8 cellular contexts compared by ENCODE assay signal in genomic region chr6:47787620-47788497, GRCh38. TPM values are rescaled to one million over a fixed set of nuclear protein-coding genes. Genes with fewer than 3 reads are reported as not detected.
DNase-seq lines count a peak whose midpoint lies in the region; TF ChIP-seq lines count a peak whose summit lies in the region.

No MANE protein-coding gene starts in this region.

- H2AK5ac ChIP-seq in neuronal stem cell (ENCODE audit: low read depth, low read length): no peak overlapping the region

- intact Hi-C loops in tibial artery (cut with DNase I; ENCODE audit: low total_unique reads): no loop called here

- peaks cover 15% of the 10 kb centered on the region for H3K4me1 ChIP-seq in OCI-LY3 (ENCODE audit: low read length)
- H3K4me1 ChIP-seq in fibroblast of lung (ENCODE audit: control insufficient read depth, extremely low read depth, insufficient read depth, low read length): no peaks in the 10 kb centered on the region
- H3K4me1 ChIP-seq in neuronal stem cell (ENCODE audit: control insufficient read depth in 2 of 2, insufficient read depth in 1 of 2, low read depth in 1 of 2, low read length in 2 of 2): no peaks in the 10 kb centered on the region
- peaks cover 0 to 9% (median 0%) of the 10 kb centered on the region in 4 donors for H3K4me1 ChIP-seq in tibial artery

- H3K23ac ChIP-seq in neuronal stem cell (ENCODE audit: low read depth, low read length, poor library complexity): no peak overlapping the region

- H3K27me3 ChIP-seq in OCI-LY3 (ENCODE audit: low read depth, low read length): peaks cover 11% of the 10 kb centered on the region; the same call in 1 of the 2 replicates
- H3K27me3 ChIP-seq in fibroblast of lung (ENCODE audit: control insufficient read depth, insufficient read depth, low read length): peaks cover 2% of the 10 kb centered on the region
- H3K27me3 ChIP-seq in neuronal stem cell (ENCODE audit: control insufficient read depth in 3 of 3, insufficient read depth in 3 of 3, low read depth in 1 of 3, low read length in 3 of 3): no peaks in the 10 kb centered on the region
- H3K27me3 ChIP-seq in tibial artery: peaks cover 0 to 5% of the 10 kb centered on the region in 2 donors

- H4K91ac ChIP-seq in neuronal stem cell (ENCODE audit: low read depth, low read length, poor library complexity): no peak overlapping the region

- H2AFZ ChIP-seq in OCI-LY3 (ENCODE audit: low read depth, low read length) (peak overlapping the region; percentile 91), fibroblast of lung (ENCODE audit: low read length) (no peak overlapping the region), neuronal stem cell (ENCODE audit: low read length) (peak overlapping the region; percentile 54)

- H3K4me3 ChIP-seq in OCI-LY3 (ENCODE audit: low read length) (peak overlapping the region; percentile 71), fibroblast of lung (replicated peaks in 1 of 4; ENCODE audit: control extremely low read depth in 1 of 4, insufficient read depth in 1 of 4, low read depth in 3 of 4, low read length in 4 of 4) (peak overlapping the region in 1 of 4 experiments; percentile 29), neuronal stem cell (ENCODE audit: low read length in 2 of 2) (no peak overlapping the region), tibial artery (no peak overlapping the region)

- H3K4ac ChIP-seq in neuronal stem cell (ENCODE audit: low read length): no peak overlapping the region

- H2BK12ac ChIP-seq in neuronal stem cell (ENCODE audit: low read length): no peak overlapping the region

- no peaks in the 10 kb centered on the region for H3K9me3 ChIP-seq in OCI-LY3 (ENCODE audit: insufficient read depth, low read length)
- no peaks in the 10 kb centered on the region for H3K9me3 ChIP-seq in fibroblast of lung (ENCODE audit: control insufficient read depth, insufficient read depth, low read depth, low read length)
- no peaks in the 10 kb centered on the region for H3K9me3 ChIP-seq in neuronal stem cell (replicated peaks in 1 of 2; ENCODE audit: control insufficient read depth in 2 of 2, insufficient read depth in 1 of 2, low read depth in 1 of 2, low read length in 2 of 2)
- H3K9me3 ChIP-seq in tibial artery: no peaks in the 10 kb centered on the region

- no CpG with 5 or more reads among the region's 20 CpGs for WGBS in neuronal stem cell (ENCODE audit: extremely low coverage in 2 of 2, insufficient read length in 2 of 2, insufficient replicate concordance in 1 of 2), 2 donors

- no peak overlapping the region for H3K14ac ChIP-seq in neuronal stem cell (ENCODE audit: low read length)

- H4K20me1 ChIP-seq in OCI-LY3 (ENCODE audit: insufficient read depth, low read length) (no peaks in the 10 kb centered on the region), fibroblast of lung (ENCODE audit: control insufficient read depth, extremely low read depth, insufficient read depth, low read length) (no peaks in the 10 kb centered on the region)

- no peaks in the 10 kb centered on the region for H3K36me3 ChIP-seq in OCI-LY3 (replicated peaks; ENCODE audit: low read depth, low read length)
- no peaks in the 10 kb centered on the region for H3K36me3 ChIP-seq in fibroblast of lung (ENCODE audit: control insufficient read depth, insufficient read depth, low read length)
- no peaks in the 10 kb centered on the region for H3K36me3 ChIP-seq in neuronal stem cell (replicated peaks in 1 of 2; ENCODE audit: control insufficient read depth in 2 of 2, insufficient read depth in 2 of 2, low read length in 2 of 2)
- no peaks in the 10 kb centered on the region for H3K36me3 ChIP-seq in tibial artery

- H3K9ac ChIP-seq in OCI-LY3 (ENCODE audit: low read length): peak overlapping the region; percentile 28; the same call in 1 of the 2 replicates
- H3K9ac ChIP-seq in fibroblast of lung (ENCODE audit: insufficient read depth, low read length): no peak overlapping the region
- H3K9ac ChIP-seq in neuronal stem cell (ENCODE audit: low read depth, low read length, poor library complexity): no peak overlapping the region

- no peaks in the 10 kb centered on the region for H3K79me1 ChIP-seq in neuronal stem cell (ENCODE audit: low read depth, low read length)

- peak overlapping the region; percentile 72 for H3K4me2 ChIP-seq in OCI-LY3 (ENCODE audit: low read length)
- H3K4me2 ChIP-seq in fibroblast of lung (ENCODE audit: extremely low read depth, insufficient read depth, low read length): peak overlapping the region; percentile 70
- no peak overlapping the region for H3K4me2 ChIP-seq in neuronal stem cell (ENCODE audit: insufficient read depth, low read length, poor library complexity, severe bottlenecking)

- H3K27ac ChIP-seq in OCI-LY3 (ENCODE audit: low read length) (no peak overlapping the region), fibroblast of lung (ENCODE audit: insufficient read depth, low read length) (no peak overlapping the region), neuronal stem cell (replicated peaks; ENCODE audit: low read length) (no peak overlapping the region), tibial artery (no peak overlapping the region)

- H2BK120ac ChIP-seq in neuronal stem cell (ENCODE audit: low read depth, low read length): no peak overlapping the region

- no peak overlapping the region for H2BK5ac ChIP-seq in neuronal stem cell (ENCODE audit: low read length)

- no peak overlapping the region for H4K8ac ChIP-seq in neuronal stem cell (ENCODE audit: low read depth, low read length)

- DNase-seq in D341Med (ENCODE audit: low spot score): peak; percentile 81
- DNase-seq in GM20000 (ENCODE audit: low spot score): peak; percentile 56
- peak in 49 of 76 experiments; percentile 5 to 61 (median 25) for DNase-seq in HUDEP-2 (lab: John Stamatoyannopoulos, UW; ENCODE audit: unreplicated experiment in 76 of 76)
- peak; percentile 52 to 60 for DNase-seq in activated T-cell treated with anti-CD3 and anti-CD28 coated beads, Interleukin-2, amount 50 U/mL, for 48 hours
- peak; percentile 49 to 81 for DNase-seq in fibroblast of lung (ENCODE audit: low read depth in 2 of 2)
- peak; percentile 50 for DNase-seq in neuronal stem cell (ENCODE audit: low spot score)
- no peak for DNase-seq in tibial artery

- no peak overlapping the region for H3K18ac ChIP-seq in neuronal stem cell (ENCODE audit: low read length)

- H3K79me2 ChIP-seq in OCI-LY3 (ENCODE audit: low read length): no peaks in the 10 kb centered on the region
- no peaks in the 10 kb centered on the region for H3K79me2 ChIP-seq in fibroblast of lung (ENCODE audit: control insufficient read depth, insufficient read depth, low read length)

- TF ChIP-seq CTCF in GM20000 (IDR thresholded peaks at IDR 0.05; ENCODE audit: extremely low read depth, missing control alignments) (peak; percentile 89), OCI-LY3 (IDR thresholded peaks at IDR 0.05; ENCODE audit: low read depth, low read length) (peak; percentile 98), fibroblast of lung (conservative IDR thresholded peaks at IDR 0.05 in 1 of 2, IDR thresholded peaks at IDR 0.05 in 1 of 2; ENCODE audit: low read depth in 1 of 2, low read length in 2 of 2) (peak; percentile 91 to 97), tibial artery (IDR thresholded peaks at IDR 0.05) (peak; percentile 66 to 80)

- H2BK15ac ChIP-seq in neuronal stem cell (ENCODE audit: low read length): no peak overlapping the region

RNA-seq across cellular contexts. Expression of gene OPN5, which starts 6.0 kb away (rescaled TPM):
- total RNA-seq in fibroblast of lung: not detected in 2 replicates
- polyA plus RNA-seq in fibroblast of lung: not detected in 2 replicates
- not detected in 2 replicates for polyA plus RNA-seq in fibroblast of lung (2012)
- not detected in 2 replicates for polyA minus RNA-seq in fibroblast of lung (ENCODE audit: low replicate concordance)
- polyA plus RNA-seq in neuronal stem cell (2013, experiment 1 of 2): 0.01 TPM
- not detected for polyA plus RNA-seq in neuronal stem cell (2013, experiment 2 of 2)

Comparison
In these comparisons a context has a peak if more than half of its experiments do, and no peak if none do; other contexts are left out.
1. DNase-seq: peak in D341Med (single experiment), GM20000 (single experiment), HUDEP-2 (49 of 76), activated T-cell treated with anti-CD3 and anti-CD28 coated beads, Interleukin-2, amount 50 U/mL, for 48 hours (2 of 2), fibroblast of lung (2 of 2) and neuronal stem cell (single experiment); none in tibial artery (0 of 2).
2. Peak in every context shown above with its lines, with median percentiles within 50 percentile points of each other: CTCF ChIP-seq.